ENCODE assay signal across 27 cellular contexts in genomic region chr10:114252883-114253282, GRCh38. TPM values are rescaled to one million over a fixed set of nuclear protein-coding genes. Genes with fewer than 3 reads are reported as not detected.
"Had no signal": no experiment of that assay in that cellular context is flagged by ENCODE, and none has a peak within 500 bp of the region (broad histone marks: within the 10 kb centered on the region; RNA-seq: fewer than 3 reads in every experiment).

No MANE protein-coding gene starts in this region.

- H3K4me1 Mint-ChIP-seq: activated CD4-positive, alpha-beta T cell treated with anti-CD3 and anti-CD28 coated beads, Interleukin-2, amount 10 ng/mL, durations not matched to agents 24 days and 14 days; activated naive CD8-positive, alpha-beta T cell treated with anti-CD3 and anti-CD28 coated beads, Interleukin-2, amount 10 ng/mL, durations not matched to agents 7 days and 5 days had no signal

- H3K9me3 Mint-ChIP-seq: activated B cell treated with CpG ODN at 0.5 μM for 24 hours; activated CD4-positive, alpha-beta T cell treated with anti-CD3 and anti-CD28 coated beads, Interleukin-2, amount 10 ng/mL, durations not matched to agents 24 days and 14 days had no signal

- H3K4me3 Mint-ChIP-seq: activated B cell treated with CpG ODN at 0.5 μM for 24 hours; activated CD4-positive, alpha-beta T cell treated with anti-CD3 and anti-CD28 coated beads, Interleukin-2, amount 10 ng/mL, durations not matched to agents 24 days and 14 days; activated naive CD8-positive, alpha-beta T cell treated with anti-CD3 and anti-CD28 coated beads, Interleukin-2, amount 10 ng/mL, durations not matched to agents 7 days and 5 days; T-helper 17 cell had no signal

- DNase-seq: activated B cell treated with CpG ODN at 0.5 μM for 24 hours; activated CD4-positive, alpha-beta T cell treated with anti-CD3 and anti-CD28 coated beads for 1 hour; activated CD4-positive, alpha-beta T cell treated with anti-CD3 and anti-CD28 coated beads, Interleukin-2, amount 10 ng/mL, durations not matched to agents 24 days and 14 days; activated CD4-positive, alpha-beta T cell treated with anti-CD3 and anti-CD28 coated beads, Interleukin-2, amount 50 U/mL, for 48 hours; activated CD8-positive, alpha-beta memory T cell treated with anti-CD3 and anti-CD28 coated beads, Interleukin-2, amount 50 U/mL, for 48 hours; activated naive CD4-positive, alpha-beta T cell treated with anti-CD3 and anti-CD28 coated beads, Interleukin-2, amount 50 U/mL, for 16 hours; activated naive CD8-positive, alpha-beta T cell treated with anti-CD3 and anti-CD28 coated beads, Interleukin-2, amount 10 ng/mL, durations not matched to agents 7 days and 5 days; activated T-cell treated with anti-CD3 and anti-CD28 coated beads, Interleukin-2, amount 50 U/mL, for 1 hour; adrenal gland; colonic mucosa; MG63; MV-4-11; NCI-H1105; NCI-H1436; NCI-H1694 treated with DMSO at 0.1 percent for 48 hours; NCI-H2029 treated with DMSO at 0.1 percent for 48 hours; NCI-H2171 treated with DMSO at 0.1 percent for 48 hours; NCI-H226; NCI-H526 treated with DMSO at 0.1 percent for 48 hours; NCI-H82; Right ventricle myocardium superior; T-helper 17 cell; T-helper 9 cell had no signal

- ATAC-seq: T-helper 17 cell had no signal

- H3K27ac Mint-ChIP-seq: activated B cell treated with CpG ODN at 0.5 μM for 24 hours; activated CD4-positive, alpha-beta T cell treated with anti-CD3 and anti-CD28 coated beads, Interleukin-2, amount 10 ng/mL, durations not matched to agents 24 days and 14 days; activated naive CD8-positive, alpha-beta T cell treated with anti-CD3 and anti-CD28 coated beads, Interleukin-2, amount 10 ng/mL, durations not matched to agents 7 days and 5 days; T-helper 17 cell had no signal

- H3K36me3 Mint-ChIP-seq: activated naive CD8-positive, alpha-beta T cell treated with anti-CD3 and anti-CD28 coated beads, Interleukin-2, amount 10 ng/mL, durations not matched to agents 7 days and 5 days had no signal

RNA-seq across cellular contexts. Expression of gene VWA2, which starts 13.8 kb away (rescaled TPM):
- total RNA-seq: activated B cell treated with CpG ODN at 0.5 μM for 24 hours; activated CD4-positive, alpha-beta T cell treated with anti-CD3 and anti-CD28 coated beads, Interleukin-2, amount 10 ng/mL, durations not matched to agents 24 days and 14 days; activated naive CD8-positive, alpha-beta T cell treated with anti-CD3 and anti-CD28 coated beads, Interleukin-2, amount 10 ng/mL, durations not matched to agents 7 days and 5 days; cardiac septum; NCI-H460; OCI-LY7; SJSA1; T-helper 17 cell had no signal
